ENCODE assay signal across 26 cellular contexts in the genomic region with DNA sequence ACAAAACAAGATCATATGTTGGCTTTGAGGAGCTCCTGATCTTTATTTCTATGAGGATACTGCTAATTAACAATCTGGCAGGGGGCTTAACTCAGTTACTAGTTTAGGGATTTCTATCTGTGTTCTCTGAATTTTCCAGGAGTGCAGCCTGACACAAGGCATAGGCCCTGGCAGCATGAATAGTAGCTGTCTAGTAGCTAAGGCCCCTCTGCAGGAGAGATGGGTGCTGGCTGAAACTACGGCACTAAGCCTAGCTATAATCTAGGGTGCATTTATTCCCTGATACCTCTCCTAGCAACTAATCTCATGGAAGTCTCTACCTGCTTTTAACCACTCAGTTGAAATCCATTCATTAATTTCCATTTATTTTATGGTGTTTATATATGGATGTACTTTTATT.
"Had no signal": no experiment of that assay in that cellular context is flagged by ENCODE, and none has a peak within 500 bp of the region (broad histone marks: within the 10 kb centered on the region; RNA-seq: fewer than 3 reads in every experiment).

No MANE protein-coding gene starts in this region.

- DNase-seq: dermis blood vessel endothelial cell; effector memory CD4-positive, alpha-beta T cell; foreskin keratinocyte; heart left ventricle; kidney; mesendoderm; midbrain; naive thymus-derived CD4-positive, alpha-beta T cell; nucleus accumbens; right cardiac atrium; sigmoid colon; stimulated activated CD4-positive, alpha-beta T cell treated with anti-CD3 and anti-CD28 coated beads, Interleukin-2, amount 100 ng/mL, for 24 hours; stimulated activated CD4-positive, alpha-beta T cell treated with anti-CD3 and anti-CD28 coated beads, Interleukin-4, amount 100 ng/mL, for 24 hours; stimulated activated naive CD4-positive, alpha-beta T cell treated with Interleukin-2 at 50 U/mL for 16 hours; stomach; testis; upper lobe of left lung had no signal

- ATAC-seq: foreskin keratinocyte; gastroesophageal sphincter; heart left ventricle; left lobe of liver; naive thymus-derived CD4-positive, alpha-beta T cell; right cardiac atrium; stimulated activated effector memory CD8-positive, alpha-beta T cell treated with anti-CD3 and anti-CD28 coated beads, Interleukin-12 subunit alpha, Interleukin-12 subunit beta, amount 100 ng/mL, for 72 hours had no signal

- H3K36me3 ChIP-seq: esophagus muscularis mucosa, gastroesophageal sphincter, heart left ventricle, prostate gland, sigmoid colon, stomach, tibial nerve, upper lobe of left lung had no signal

- H3K4me3 Mint-ChIP-seq: naive thymus-derived CD4-positive, alpha-beta T cell; nephron; stimulated activated effector memory CD8-positive, alpha-beta T cell treated with anti-CD3 and anti-CD28 coated beads, Interleukin-12 subunit alpha, Interleukin-12 subunit beta, amount 100 ng/mL, for 72 hours had no signal

- H3K4me1 Mint-ChIP-seq: naive thymus-derived CD4-positive, alpha-beta T cell; nephron; stimulated activated effector memory CD8-positive, alpha-beta T cell treated with anti-CD3 and anti-CD28 coated beads, Interleukin-12 subunit alpha, Interleukin-12 subunit beta, amount 100 ng/mL, for 72 hours had no signal

- H3K27ac ChIP-seq: coronary artery, esophagus muscularis mucosa, foreskin keratinocyte, gastroesophageal sphincter, heart left ventricle, hepatocyte, prostate gland, sigmoid colon, stomach, testis, tibial nerve, upper lobe of left lung had no signal

- H3K27ac Mint-ChIP-seq: naive thymus-derived CD4-positive, alpha-beta T cell; nephron; stimulated activated effector memory CD8-positive, alpha-beta T cell treated with anti-CD3 and anti-CD28 coated beads, Interleukin-12 subunit alpha, Interleukin-12 subunit beta, amount 100 ng/mL, for 72 hours had no signal

- H3K9me3 Mint-ChIP-seq: naive thymus-derived CD4-positive, alpha-beta T cell; nephron; stimulated activated effector memory CD8-positive, alpha-beta T cell treated with anti-CD3 and anti-CD28 coated beads, Interleukin-12 subunit alpha, Interleukin-12 subunit beta, amount 100 ng/mL, for 72 hours had no signal

- H3K4me1 ChIP-seq: esophagus muscularis mucosa, foreskin keratinocyte, gastroesophageal sphincter, heart left ventricle, prostate gland, sigmoid colon, stomach, testis, tibial nerve, upper lobe of left lung had no signal

- H3K36me3 Mint-ChIP-seq: naive thymus-derived CD4-positive, alpha-beta T cell; stimulated activated effector memory CD8-positive, alpha-beta T cell treated with anti-CD3 and anti-CD28 coated beads, Interleukin-12 subunit alpha, Interleukin-12 subunit beta, amount 100 ng/mL, for 72 hours had no signal

- H3K27me3 ChIP-seq: esophagus muscularis mucosa, foreskin keratinocyte, gastroesophageal sphincter, heart left ventricle, hepatocyte, sigmoid colon, stomach, testis, tibial nerve, upper lobe of left lung had no signal

- H3K4me3 ChIP-seq: coronary artery, esophagus muscularis mucosa, gastroesophageal sphincter, heart left ventricle, hepatocyte, prostate gland, sigmoid colon, stomach, testis, tibial nerve, upper lobe of left lung had no signal

- H3K9me3 ChIP-seq: esophagus muscularis mucosa, gastroesophageal sphincter, heart left ventricle, prostate gland, sigmoid colon, testis, tibial nerve, upper lobe of left lung had no signal
